9 cellular contexts compared by ENCODE assay signal in the genomic region with DNA sequence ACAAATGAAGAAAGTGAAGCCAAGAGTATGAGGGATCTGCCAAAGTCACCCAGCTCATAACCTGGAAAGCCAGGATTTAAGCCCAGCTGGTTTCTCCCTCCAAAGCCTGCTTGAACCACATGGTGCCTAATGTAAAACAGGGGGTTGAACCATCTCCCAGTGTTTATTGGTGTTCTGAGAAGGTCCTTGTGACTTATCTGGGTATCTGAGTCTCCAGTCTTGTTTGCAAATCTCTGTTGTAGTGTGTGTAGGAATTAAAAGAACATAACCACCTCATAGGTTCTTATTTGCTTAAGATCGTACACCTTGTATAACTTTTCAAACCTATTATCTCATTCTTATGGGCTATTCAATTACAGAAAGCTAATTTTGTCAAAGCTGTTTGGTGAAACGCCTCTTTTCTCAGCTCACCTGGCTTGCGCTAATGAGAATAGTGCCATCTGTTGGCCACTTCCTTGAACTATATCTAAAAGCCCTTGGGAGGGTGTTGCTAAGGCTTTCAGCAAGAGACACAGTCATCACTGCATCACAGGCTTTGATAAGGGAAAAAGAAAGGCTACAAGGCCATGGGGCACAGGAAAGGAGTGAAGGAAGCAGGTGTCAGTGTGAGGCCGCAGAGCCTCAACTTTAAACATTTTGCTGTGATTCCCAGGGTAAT. TPM values are rescaled to one million over a fixed set of nuclear protein-coding genes. Genes with fewer than 3 reads are reported as not detected.
DNase-seq lines count a peak whose midpoint lies in the region; ATAC-seq and TF ChIP-seq lines count a peak whose summit lies in the region.
"Had no signal": no experiment of that assay in that cellular context is flagged by ENCODE, and none has a peak within 500 bp of the region (broad histone marks: within the 10 kb centered on the region; RNA-seq: fewer than 3 reads in every experiment).

No MANE protein-coding gene starts in this region.

- intact Hi-C loops in Right ventricle myocardium superior (cut with DNase I): no loop called here

- no peak overlapping the region for H3K4me3 Mint-ChIP-seq in activated naive CD4-positive, alpha-beta T cell treated with anti-CD3 and anti-CD28 coated beads, Interleukin-2, amount 10 ng/mL, durations not matched to agents 7 days and 5 days
- H3K4me3 Mint-ChIP-seq in mesothelial cell of epicardium: no peak overlapping the region
- H3K4me3 Mint-ChIP-seq: stimulated activated naive CD8-positive, alpha-beta T cell treated with anti-CD3 and anti-CD28 coated beads, Interleukin-15, Interleukin-2, amounts not matched to agents 100 ng/mL and 50 ng/mL, for 24 hours had no signal

- peaks cover 5% of the 10 kb centered on the region for H3K27me3 Mint-ChIP-seq in activated naive CD4-positive, alpha-beta T cell treated with anti-CD3 and anti-CD28 coated beads, Interleukin-2, amount 10 ng/mL, durations not matched to agents 7 days and 5 days
- no peaks in the 10 kb centered on the region for H3K27me3 Mint-ChIP-seq in mesothelial cell of epicardium (ENCODE audit: low read depth)
- H3K27me3 Mint-ChIP-seq: stimulated activated naive CD8-positive, alpha-beta T cell treated with anti-CD3 and anti-CD28 coated beads, Interleukin-15, Interleukin-2, amounts not matched to agents 100 ng/mL and 50 ng/mL, for 24 hours had no signal

- H3K36me3 Mint-ChIP-seq in activated naive CD4-positive, alpha-beta T cell treated with anti-CD3 and anti-CD28 coated beads, Interleukin-2, amount 10 ng/mL, durations not matched to agents 7 days and 5 days: no peaks in the 10 kb centered on the region
- no peaks in the 10 kb centered on the region for H3K36me3 Mint-ChIP-seq in mesothelial cell of epicardium

- no peaks in the 10 kb centered on the region for H3K9me3 Mint-ChIP-seq in activated naive CD4-positive, alpha-beta T cell treated with anti-CD3 and anti-CD28 coated beads, Interleukin-2, amount 10 ng/mL, durations not matched to agents 7 days and 5 days
- H3K9me3 Mint-ChIP-seq in mesothelial cell of epicardium: peaks cover 22% of the 10 kb centered on the region
- H3K9me3 Mint-ChIP-seq: stimulated activated naive CD8-positive, alpha-beta T cell treated with anti-CD3 and anti-CD28 coated beads, Interleukin-15, Interleukin-2, amounts not matched to agents 100 ng/mL and 50 ng/mL, for 24 hours had no signal

- no peak overlapping the region for H3K27ac Mint-ChIP-seq in activated naive CD4-positive, alpha-beta T cell treated with anti-CD3 and anti-CD28 coated beads, Interleukin-2, amount 10 ng/mL, durations not matched to agents 7 days and 5 days
- no peak overlapping the region for H3K27ac Mint-ChIP-seq in mesothelial cell of epicardium
- H3K27ac Mint-ChIP-seq: stimulated activated naive CD8-positive, alpha-beta T cell treated with anti-CD3 and anti-CD28 coated beads, Interleukin-15, Interleukin-2, amounts not matched to agents 100 ng/mL and 50 ng/mL, for 24 hours had no signal

- no peak for TF ChIP-seq CTCF in mesothelial cell of epicardium (IDR thresholded peaks at IDR 0.05; ENCODE audit: unreplicated experiment)

- H3K4me1 Mint-ChIP-seq in activated naive CD4-positive, alpha-beta T cell treated with anti-CD3 and anti-CD28 coated beads, Interleukin-2, amount 10 ng/mL, durations not matched to agents 7 days and 5 days: peaks cover 6% of the 10 kb centered on the region
- H3K4me1 Mint-ChIP-seq in mesothelial cell of epicardium: no peaks in the 10 kb centered on the region

- peak; percentile 89 for ATAC-seq in GM19468 (IDR thresholded peaks at IDR 0.05; ENCODE audit: extremely low read depth, unreplicated experiment)
- peak; percentile 53 for ATAC-seq in HG03571 (IDR thresholded peaks at IDR 0.05; ENCODE audit: unreplicated experiment)
- peak; percentile 74 for ATAC-seq in Right ventricle myocardium superior (ENCODE audit: poor library complexity)

- CTCF ChIA-PET in activated naive CD4-positive, alpha-beta T cell treated with anti-CD3 and anti-CD28 coated beads, Interleukin-2, amount 10 ng/mL, durations not matched to agents 7 days and 5 days (lab: Charles Lee): interaction anchor here (0.6 to 1.6 kb wide), 5 partner anchors 9 to 121 kb away, joined by 3 to 5 read pairs (median 3); no protein-coding TSS in a partner anchor

- DNase-seq in EH (ENCODE audit: low read depth) (peak; percentile 59), NCI-H82 (lab: John Stamatoyannopoulos, UW) (peak; percentile 88), Right ventricle myocardium superior (no peak), retina (peak; percentile 53), mesothelial cell of epicardium (ENCODE audit: low spot score in 2 of 2, unreplicated experiment in 2 of 2) (no peak)
- peak; percentile 46 for DNase-seq in activated naive CD4-positive, alpha-beta T cell treated with anti-CD3 and anti-CD28 coated beads, Interleukin-2, amount 10 ng/mL, durations not matched to agents 7 days and 5 days

RNA-seq across cellular contexts. Expression of a gene that starts 12.2 kb away (rescaled TPM):
- total RNA-seq in Right ventricle myocardium superior (1.6 TPM), mesothelial cell of epicardium (11.6 to 13.7 TPM (median 13.2 TPM) in 3 replicates)

RNA-seq across cellular contexts. Expression of a gene that starts 34.0 kb away (rescaled TPM):
- total RNA-seq in Right ventricle myocardium superior: not detected
- not detected in 3 replicates for total RNA-seq in mesothelial cell of epicardium

RNA-seq across cellular contexts. Expression of a gene that starts 34.4 kb away (rescaled TPM):
- total RNA-seq in Right ventricle myocardium superior (31.1 TPM), mesothelial cell of epicardium (48.0 to 53.4 TPM (median 48.8 TPM) in 3 replicates)

RNA-seq across cellular contexts. Expression of a gene that starts 54.2 kb away (rescaled TPM):
- total RNA-seq in Right ventricle myocardium superior: 253 TPM
- 121 to 126 TPM (median 124 TPM) in 3 replicates for total RNA-seq in mesothelial cell of epicardium

Comparison
In these comparisons a context has a peak if more than half of its experiments do, and no peak if none do; other contexts are left out.
1. DNase-seq: peak in EH (single experiment), NCI-H82 (single experiment), activated naive CD4-positive, alpha-beta T cell treated with anti-CD3 and anti-CD28 coated beads, Interleukin-2, amount 10 ng/mL, durations not matched to agents 7 days and 5 days (single experiment) and retina (single experiment); none in Right ventricle myocardium superior (single experiment) and mesothelial cell of epicardium (0 of 2).
2. Peak in every context shown above with its lines, with median percentiles within 50 percentile points of each other: ATAC-seq.